20 cellular contexts compared by ENCODE assay signal in genomic region chr9:91899611-91900010, GRCh38. TPM values are rescaled to one million over a fixed set of nuclear protein-coding genes. Genes with fewer than 3 reads are reported as not detected.
DNase-seq lines count a peak whose midpoint lies in the region; ATAC-seq, FAIRE-seq and TF ChIP-seq lines count a peak whose summit lies in the region.
"Had no signal": no experiment of that assay in that cellular context is flagged by ENCODE, and none has a peak within 500 bp of the region (broad histone marks: within the 10 kb centered on the region; RNA-seq: fewer than 3 reads in every experiment).

No MANE protein-coding gene starts in this region.

- H3K36me3 Mint-ChIP-seq in endothelial cell (ENCODE audit: low read depth, unreplicated experiment) (no peaks in the 10 kb centered on the region), progenitor cell of endocrine pancreas (ENCODE audit: insufficient read depth) (no peaks in the 10 kb centered on the region)
- no peaks in the 10 kb centered on the region for H3K36me3 Mint-ChIP-seq in activated naive CD4-positive, alpha-beta T cell treated with anti-CD3 and anti-CD28 coated beads, Interleukin-2, amount 10 ng/mL, durations not matched to agents 7 days and 5 days
- H3K36me3 Mint-ChIP-seq: activated naive CD4-positive, alpha-beta T cell treated with anti-CD3 and anti-CD28 coated beads, Interleukin-2, amount 50 U/mL, for 24 hours; natural killer cell had no signal

- H3K4me2 ChIP-seq in HepG2 (ENCODE audit: low read depth, low read length), result peak overlapping the region; percentile 48; the same call in 1 of the 2 replicates
- H3K4me2 ChIP-seq: A549 had no signal

- POLR2A ChIA-PET in HepG2 (lab: Yijun Ruan, JAX), result no interaction called here

- H3K27ac Mint-ChIP-seq in endothelial cell (ENCODE audit: unreplicated experiment), result no peak overlapping the region
- peak overlapping the region; percentile 47 for H3K27ac Mint-ChIP-seq in progenitor cell of endocrine pancreas
- no peak overlapping the region for H3K27ac Mint-ChIP-seq in activated naive CD4-positive, alpha-beta T cell treated with anti-CD3 and anti-CD28 coated beads, Interleukin-2, amount 10 ng/mL, durations not matched to agents 7 days and 5 days
- H3K27ac Mint-ChIP-seq: activated CD4-positive, alpha-beta T cell treated with anti-CD3 and anti-CD28 coated beads, Interleukin-2, amount 10 ng/mL, durations not matched to agents 24 days and 14 days; activated naive CD4-positive, alpha-beta T cell treated with anti-CD3 and anti-CD28 coated beads, Interleukin-2, amount 50 U/mL, for 24 hours; activated T-cell treated with anti-CD3 and anti-CD28 coated beads, Interleukin-2, amount 50 U/mL, for 72 hours; natural killer cell had no signal

- intact Hi-C loops in HepG2 (cut with micrococcal nuclease; ENCODE audit: unreplicated experiment) (no loop called here), right lobe of liver (cut with DNase I) (no loop called here)

- H3K4me3 Mint-ChIP-seq in endothelial cell (ENCODE audit: unreplicated experiment) (peak overlapping the region; percentile 26), progenitor cell of endocrine pancreas (ENCODE audit: low read depth) (peak overlapping the region; percentile 2)
- H3K4me3 Mint-ChIP-seq in activated naive CD4-positive, alpha-beta T cell treated with anti-CD3 and anti-CD28 coated beads, Interleukin-2, amount 10 ng/mL, durations not matched to agents 7 days and 5 days, result no peak overlapping the region
- H3K4me3 Mint-ChIP-seq: activated CD4-positive, alpha-beta T cell treated with anti-CD3 and anti-CD28 coated beads, Interleukin-2, amount 10 ng/mL, durations not matched to agents 24 days and 14 days; activated naive CD4-positive, alpha-beta T cell treated with anti-CD3 and anti-CD28 coated beads, Interleukin-2, amount 50 U/mL, for 24 hours; activated T-cell treated with anti-CD3 and anti-CD28 coated beads, Interleukin-2, amount 50 U/mL, for 72 hours; H9; natural killer cell had no signal

- FAIRE-seq in HepG2 (lab: Jason Lieb, UNC), result no peak
- FAIRE-seq: A549, GM12892 had no signal

- no peak overlapping the region for H2AFZ ChIP-seq in HepG2 (ENCODE audit: low read length)
- H2AFZ ChIP-seq: parathyroid adenoma had no signal

- H3K9ac ChIP-seq in HepG2 (ENCODE audit: insufficient read depth, low read depth, low read length), result no peak overlapping the region
- H3K9ac ChIP-seq: parathyroid adenoma had no signal

- in situ Hi-C loops in HepG2 (cut with HindIII; ENCODE audit: extremely low pct_ligation_motif_present, low pct_unique_long_range_greater_than_20kb), result no loop called here

- no peak for TF ChIP-seq POLR2A in HepG2 (IDR thresholded peaks at IDR 0.05; ENCODE audit: insufficient read depth in 1 of 2, low read depth in 2 of 2, low read length in 2 of 2)
- no peak for TF ChIP-seq POLR2A in right lobe of liver (IDR thresholded peaks at IDR 0.05)

- H3K27me3 Mint-ChIP-seq in endothelial cell (ENCODE audit: unreplicated experiment) (peaks cover 8% of the 10 kb centered on the region), progenitor cell of endocrine pancreas (no peaks in the 10 kb centered on the region)
- peaks cover 33% of the 10 kb centered on the region for H3K27me3 Mint-ChIP-seq in activated naive CD4-positive, alpha-beta T cell treated with anti-CD3 and anti-CD28 coated beads, Interleukin-2, amount 10 ng/mL, durations not matched to agents 7 days and 5 days

- CTCF ChIA-PET in HepG2 (lab: Yijun Ruan, JAX; ENCODE audit: low intra/inter-chr PET ratio, low total read pairs), result no interaction called here
- CTCF ChIA-PET in activated naive CD4-positive, alpha-beta T cell treated with anti-CD3 and anti-CD28 coated beads, Interleukin-2, amount 10 ng/mL, durations not matched to agents 7 days and 5 days (lab: Charles Lee), result no interaction called here

- H3K4me1 ChIP-seq in HepG2 (ENCODE audit: insufficient read depth, low read length), result peaks cover 16% of the 10 kb centered on the region
- no peaks in the 10 kb centered on the region for H3K4me1 ChIP-seq in right lobe of liver

- no peak for DNase-seq in HepG2 (ENCODE audit: low spot score)
- no peak for DNase-seq in right lobe of liver
- DNase-seq in endothelial cell (ENCODE audit: low spot score), result no peak
- no peak for DNase-seq in progenitor cell of endocrine pancreas (ENCODE audit: low spot score, unreplicated experiment)
- no peak for DNase-seq in activated naive CD4-positive, alpha-beta T cell treated with anti-CD3 and anti-CD28 coated beads, Interleukin-2, amount 10 ng/mL, durations not matched to agents 7 days and 5 days
- DNase-seq in effector CD8-positive, alpha-beta T cell (lab: John Stamatoyannopoulos, UW), result no peak
- DNase-seq in LoVo (ENCODE audit: low spot score), result no peak
- DNase-seq: activated CD4-positive, alpha-beta T cell treated with anti-CD3 and anti-CD28 coated beads, Interleukin-2, amount 10 ng/mL, durations not matched to agents 24 days and 14 days; activated T-cell treated with anti-CD3 and anti-CD28 coated beads, Interleukin-2, amount 50 U/mL, for 72 hours; central memory CD4-positive, alpha-beta T cell; H9; Kasumi-1; natural killer cell; NCI-H2171 treated with DMSO at 0.1 percent for 48 hours had no signal

- H3K27me3 ChIP-seq in HepG2 (ENCODE audit: control insufficient read depth in 1 of 2, insufficient read depth in 2 of 2, low read length in 2 of 2), result peaks cover 0 to 13% of the 10 kb centered on the region in 2 experiments; a peak in 4 of 5 replicates
- no peaks in the 10 kb centered on the region for H3K27me3 ChIP-seq in right lobe of liver

- H3K36me3 ChIP-seq in HepG2 (replicated peaks in 1 of 2; ENCODE audit: control insufficient read depth in 1 of 2, insufficient read depth in 2 of 2, low read length in 2 of 2), result no peaks in the 10 kb centered on the region
- H3K36me3 ChIP-seq in right lobe of liver, result no peaks in the 10 kb centered on the region

- no peaks in the 10 kb centered on the region for H4K20me1 ChIP-seq in HepG2 (ENCODE audit: insufficient read depth, low read length)

- H3K4me3 ChIP-seq in HepG2 (replicated peaks in 1 of 3; ENCODE audit: insufficient read depth in 1 of 3, low read depth in 2 of 3, low read length in 3 of 3) (no peak overlapping the region), right lobe of liver (no peak overlapping the region)
- H3K4me3 ChIP-seq: A549 had no signal

- H3K4me1 Mint-ChIP-seq in endothelial cell (ENCODE audit: unreplicated experiment) (peaks cover 25% of the 10 kb centered on the region), progenitor cell of endocrine pancreas (ENCODE audit: low read depth) (peaks cover 74% of the 10 kb centered on the region)
- H3K4me1 Mint-ChIP-seq in activated naive CD4-positive, alpha-beta T cell treated with anti-CD3 and anti-CD28 coated beads, Interleukin-2, amount 10 ng/mL, durations not matched to agents 7 days and 5 days, result no peaks in the 10 kb centered on the region
- H3K4me1 Mint-ChIP-seq: activated naive CD4-positive, alpha-beta T cell treated with anti-CD3 and anti-CD28 coated beads, Interleukin-2, amount 50 U/mL, for 24 hours; natural killer cell had no signal

- H3K27ac ChIP-seq in HepG2 (ENCODE audit: extremely low read length, insufficient read depth, low read length), result no peak overlapping the region
- no peak overlapping the region for H3K27ac ChIP-seq in right lobe of liver
- H3K27ac ChIP-seq: A549, parathyroid adenoma had no signal

- TF ChIP-seq CTCF in HepG2 (CRISPR knock-in tag; IDR thresholded peaks at IDR 0.05) (no peak), right lobe of liver (IDR thresholded peaks at IDR 0.05) (no peak), endothelial cell (IDR thresholded peaks at IDR 0.05; ENCODE audit: unreplicated experiment) (no peak), progenitor cell of endocrine pancreas (IDR thresholded peaks at IDR 0.05; ENCODE audit: unreplicated experiment) (no peak)

- no TSS peak for BruUV-seq in HepG2 (replicated peaks; lab: Mats Ljungman, UMichigan)

- H3K9me3 ChIP-seq in HepG2 (ENCODE audit: low read length), result no peaks in the 10 kb centered on the region
- no peaks in the 10 kb centered on the region for H3K9me3 ChIP-seq in right lobe of liver
- H3K9me3 ChIP-seq: A549 had no signal

- H3K9me3 Mint-ChIP-seq in endothelial cell (ENCODE audit: unreplicated experiment), result no peaks in the 10 kb centered on the region
- no peaks in the 10 kb centered on the region for H3K9me3 Mint-ChIP-seq in progenitor cell of endocrine pancreas (ENCODE audit: low read depth)
- H3K9me3 Mint-ChIP-seq in activated naive CD4-positive, alpha-beta T cell treated with anti-CD3 and anti-CD28 coated beads, Interleukin-2, amount 10 ng/mL, durations not matched to agents 7 days and 5 days, result no peaks in the 10 kb centered on the region
- H3K9me3 Mint-ChIP-seq: activated CD4-positive, alpha-beta T cell treated with anti-CD3 and anti-CD28 coated beads, Interleukin-2, amount 10 ng/mL, durations not matched to agents 24 days and 14 days; activated naive CD4-positive, alpha-beta T cell treated with anti-CD3 and anti-CD28 coated beads, Interleukin-2, amount 50 U/mL, for 24 hours; activated T-cell treated with anti-CD3 and anti-CD28 coated beads, Interleukin-2, amount 50 U/mL, for 72 hours; H9; natural killer cell had no signal

- TF ChIP-seq RAD21 in HepG2 (CRISPR knock-in tag; IDR thresholded peaks at IDR 0.05), result no peak

- no peaks in the 10 kb centered on the region for H3K79me2 ChIP-seq in HepG2 (ENCODE audit: insufficient read depth, low read length)
- H3K79me2 ChIP-seq: parathyroid adenoma had no signal

- ATAC-seq in HepG2, result no peak; the same call in 2 of the 3 replicates
- no peak for ATAC-seq in right lobe of liver
- ATAC-seq in GM18867 (IDR thresholded peaks at IDR 0.05; ENCODE audit: unreplicated experiment), result no peak
- ATAC-seq: A549; activated T-cell treated with anti-CD3 and anti-CD28 coated beads, Interleukin-2, amount 50 U/mL, for 72 hours; natural killer cell had no signal

- no peak for TF ChIP-seq EP300 in HepG2 (IDR thresholded peaks at IDR 0.05; ENCODE audit: low read depth in 2 of 2, low read length in 2 of 2)
- TF ChIP-seq EP300 in HepG2 (CRISPR knock-in tag; IDR thresholded peaks at IDR 0.05; ENCODE audit: borderline replicate concordance), result no peak

- 75% methylated on average over 9 of the region's 9 CpGs for WGBS in HepG2 (ENCODE audit: low lambda C conversion rate)
- WGBS in right lobe of liver (ENCODE audit: insufficient coverage, low coverage, low lambda C conversion rate, missing lambda C conversion rate), result 67% methylated on average over 6 of the region's 9 CpGs

RNA-seq across cellular contexts. Expression of gene ROR2, which starts 50.4 kb away (rescaled TPM):
- total RNA-seq in HepG2 (2016; rRNA removed; fragmentation: Illumina TruSeq; extraction: Trizol) (not detected in 2 replicates), right lobe of liver (1 to 10 TPM in 2 of 6 experiments, under 1 TPM in 3, not detected in 1; 0.12 to 1.2 (median 0.49) TPM), endothelial cell (ENCODE audit: unreplicated experiment) (3.5 TPM), progenitor cell of endocrine pancreas (23.6 and 23.9 TPM in 2 replicates)
- total RNA-seq in HepG2 (2016; cell fraction: cytosol; rRNA removed; fragmentation: Illumina TruSeq; extraction: Trizol; ENCODE audit: low read depth), result not detected in 2 replicates
- not detected in 2 replicates for total RNA-seq in HepG2 (2016; cell fraction: insoluble cytoplasmic fraction; rRNA removed; fragmentation: Illumina TruSeq; extraction: Trizol)
- not detected in 2 replicates for total RNA-seq in HepG2 (2016; cell fraction: membrane; rRNA removed; fragmentation: Illumina TruSeq; extraction: Trizol)
- total RNA-seq in HepG2 (2016; cell fraction: nucleus; rRNA removed; fragmentation: Illumina TruSeq; extraction: Trizol), result not detected in 2 replicates
- not detected in 2 replicates for polyA plus RNA-seq in HepG2 (2011; rRNA removed)
- not detected in 2 replicates for polyA plus RNA-seq in HepG2 (2011; cell fraction: cytosol; rRNA removed)
- not detected in 2 replicates for polyA plus RNA-seq in HepG2 (2011; cell fraction: nucleus; rRNA removed)
- not detected in 2 replicates for polyA plus RNA-seq in HepG2 (2012)
- not detected in 2 replicates for polyA plus RNA-seq in HepG2 (2016; cell fraction: cytosol; fragmentation: Illumina TruSeq; extraction: Trizol; ENCODE audit: low read depth)
- polyA plus RNA-seq in HepG2 (2016; cell fraction: insoluble cytoplasmic fraction; fragmentation: Illumina TruSeq; extraction: Trizol; ENCODE audit: low read depth), result not detected in 2 replicates
- not detected in 2 replicates for polyA plus RNA-seq in HepG2 (2016; cell fraction: membrane; fragmentation: Illumina TruSeq; extraction: Trizol; ENCODE audit: low read depth)
- not detected in 2 replicates for polyA plus RNA-seq in HepG2 (2016; cell fraction: nucleus; fragmentation: Illumina TruSeq; extraction: Trizol; ENCODE audit: insufficient read depth, low read depth)
- polyA minus RNA-seq in HepG2 (2011; rRNA and poly(A)+ RNA removed; ENCODE audit: low replicate concordance), result 0.60 and 1.2 TPM in 2 replicates
- not detected in 2 replicates for polyA minus RNA-seq in HepG2 (2011; cell fraction: cytosol; rRNA and poly(A)+ RNA removed)
- not detected in 2 replicates for polyA minus RNA-seq in HepG2 (2011; cell fraction: nucleus; rRNA and poly(A)+ RNA removed)
- total RNA-seq: dermis microvascular lymphatic vessel endothelial cell had no signal
